ENCODE assay signal across 19 cellular contexts in genomic region chr2:16899958-16900357, GRCh38.
A peak's percentile ranks its signal among the peaks of the same experiment; 100 is the strongest.
DNase-seq lines count a peak whose midpoint lies in the region; ATAC-seq and TF ChIP-seq lines count a peak whose summit lies in the region.
"Had no signal": no experiment of that assay in that cellular context is flagged by ENCODE, and none has a peak within 500 bp of the region (broad histone marks: within the 10 kb centered on the region; RNA-seq: fewer than 3 reads in every experiment).

No MANE protein-coding gene starts in this region.

- no peaks in the 10 kb centered on the region for H3K9me2 ChIP-seq in Karpas-422 (replicated peaks; ENCODE audit: insufficient read depth, low read length)

- DNase-seq in right lobe of liver (no peak), Karpas-422 (no peak), inferior parietal cortex (ENCODE audit: extremely low spot score) (no peak)
- DNase-seq: CD8-positive, alpha-beta T cell; midbrain; naive thymus-derived CD4-positive, alpha-beta T cell; NCI-H1417; NCI-H2081 treated with DMSO at 0.1 percent for 48 hours; NCI-H774; stimulated activated CD4-positive, alpha-beta T cell treated with anti-CD3 and anti-CD28 coated beads, Interleukin-15, amount 100 ng/mL, for 24 hours; T-cell had no signal

- H3K4me1 ChIP-seq in right lobe of liver (peaks cover 0 to 6% (median 0%) of the 10 kb centered on the region in 4 donors), Karpas-422 (ENCODE audit: low read length) (no peaks in the 10 kb centered on the region)
- H3K4me1 ChIP-seq: testis had no signal

- H3K27ac ChIP-seq in right lobe of liver (no peak overlapping the region), Karpas-422 (ENCODE audit: low read length) (no peak overlapping the region)
- H3K27ac ChIP-seq: RWPE1, testis had no signal

- no peak for TF ChIP-seq POLR2A in right lobe of liver (IDR thresholded peaks at IDR 0.05)

- WGBS in right lobe of liver (ENCODE audit: insufficient coverage, low coverage, low lambda C conversion rate, missing lambda C conversion rate) = 47% methylated on average over 2 of the region's 2 CpGs

- ATAC-seq in GM18909 (IDR thresholded peaks at IDR 0.05; ENCODE audit: poor library complexity, unreplicated experiment) (peak; percentile 16), HG02642 (IDR thresholded peaks at IDR 0.05; ENCODE audit: poor library complexity, unreplicated experiment) (peak; percentile 19), HG03342 (IDR thresholded peaks at IDR 0.05; ENCODE audit: unreplicated experiment) (peak; percentile 21), right lobe of liver (peak; percentile 74 to 93 (median 82)), HG02852 (IDR thresholded peaks at IDR 0.05; ENCODE audit: unreplicated experiment) (no peak)
- ATAC-seq: CD8-positive, alpha-beta T cell; stimulated activated naive CD8-positive, alpha-beta T cell treated with anti-CD3 and anti-CD28 coated beads, Interleukin-15, Interleukin-2, amounts not matched to agents 100 U/mL and 50 U/mL, for 24 hours; T-cell had no signal

- no peak for TF ChIP-seq CTCF in right lobe of liver (IDR thresholded peaks at IDR 0.05)

- H3K79me2 ChIP-seq in Karpas-422 (ENCODE audit: low read length) = no peaks in the 10 kb centered on the region

- H4K20me1 ChIP-seq in Karpas-422 (ENCODE audit: insufficient read depth, low read depth, low read length) = no peaks in the 10 kb centered on the region

- no peak overlapping the region for H3K4me3 ChIP-seq in right lobe of liver
- H3K4me3 ChIP-seq in Karpas-422 (ENCODE audit: low read length) = no peak overlapping the region
- H3K4me3 ChIP-seq: MG63, testis had no signal

- H3K9ac ChIP-seq in Karpas-422 (ENCODE audit: low read length) = no peak overlapping the region

- H3K36me3 ChIP-seq in right lobe of liver (no peaks in the 10 kb centered on the region), Karpas-422 (ENCODE audit: insufficient read depth, low read length) (no peaks in the 10 kb centered on the region)
- H3K36me3 ChIP-seq: MG63 had no signal

- H3K9me3 ChIP-seq in right lobe of liver (no peaks in the 10 kb centered on the region), Karpas-422 (ENCODE audit: low read length) (no peaks in the 10 kb centered on the region)
- H3K9me3 ChIP-seq: MG63, testis had no signal

- no peak overlapping the region for H2AFZ ChIP-seq in Karpas-422 (ENCODE audit: low read length)

- intact Hi-C loops in right lobe of liver (cut with DNase I) = no loop called here

- H3K4me2 ChIP-seq in Karpas-422 (ENCODE audit: low read depth, low read length, poor library complexity, severe bottlenecking) = no peak overlapping the region

- H3K27me3 ChIP-seq in right lobe of liver = no peaks in the 10 kb centered on the region
- no peaks in the 10 kb centered on the region for H3K27me3 ChIP-seq in Karpas-422 (ENCODE audit: low read length)
- H3K27me3 ChIP-seq: MG63, testis had no signal
